In genomic region chr1:36516372-36517018, GRCh38 we compare ENCODE assay signal across 1 cellular context.
TF ChIP-seq lines count a peak whose summit lies in the region.

No MANE protein-coding gene starts in this region.

TF ChIP-seq in HCT116, 20 proteins besides CTCF, POLR2A, EP300 and RAD21 (continued from another document):
- TF ChIP-seq REST (IDR thresholded peaks at IDR 0.05; ENCODE audit: low read depth), result no peak
